10 cellular contexts compared by ENCODE assay signal in genomic region chr1:234915923-234916675, GRCh38.
DNase-seq lines count a peak whose midpoint lies in the region; ATAC-seq and TF ChIP-seq lines count a peak whose summit lies in the region.
"Had no signal": no experiment of that assay in that cellular context is flagged by ENCODE, and none has a peak within 500 bp of the region (broad histone marks: within the 10 kb centered on the region; RNA-seq: fewer than 3 reads in every experiment).

No MANE protein-coding gene starts in this region.

- peak; percentile 85 for DNase-seq in NB4 (ENCODE audit: low read depth)
- no peak for DNase-seq in coronary artery (ENCODE audit: low spot score)
- no peak for DNase-seq in nephron progenitor cell
- DNase-seq in stimulated activated CD4-positive, alpha-beta T cell treated with anti-CD3 and anti-CD28 coated beads, Interleukin-2, amount 100 ng/mL, for 24 hours = no peak
- no peak for DNase-seq in omental fat pad (ENCODE audit: low spot score)
- no peak for DNase-seq in retina
- DNase-seq: NCI-H187 treated with DMSO at 0.1 percent for 48 hours had no signal

- peaks cover 8% of the 10 kb centered on the region for H3K9me3 Mint-ChIP-seq in nephron progenitor cell

- H3K4me1 ChIP-seq in BLaER1 = peaks cover 89% of the 10 kb centered on the region

- ATAC-seq in omental fat pad (ENCODE audit: low FRiP score) (no peak), GM18511 (IDR thresholded peaks at IDR 0.05; ENCODE audit: unreplicated experiment) (no peak)

- H3K4me3 ChIP-seq in BLaER1 = 0 out of 2 replicates have a peak overlapping the region, but pooled peaks have one; percentile 20
- no peak overlapping the region for H3K4me3 ChIP-seq in NB4 (ENCODE audit: low read depth, low read length)
- no peak overlapping the region for H3K4me3 ChIP-seq in coronary artery

- H3K36me3 Mint-ChIP-seq in nephron progenitor cell (ENCODE audit: low read depth) = no peaks in the 10 kb centered on the region

- peak overlapping the region; percentile 75 for H3K9ac ChIP-seq in BLaER1

- H4K20me1 ChIP-seq in BLaER1 = no peaks in the 10 kb centered on the region

- H3K27ac Mint-ChIP-seq in nephron progenitor cell = peak overlapping the region; percentile 47

- H3K4me2 ChIP-seq in BLaER1 = peak overlapping the region; percentile 81

- no peaks in the 10 kb centered on the region for H3K36me3 ChIP-seq in BLaER1

- peaks cover 75% of the 10 kb centered on the region for H3K4me1 Mint-ChIP-seq in nephron progenitor cell

- H3K27ac ChIP-seq in BLaER1 (peak overlapping the region; percentile 92), coronary artery (peak overlapping the region; percentile 89 to 90)

- H3K9me3 ChIP-seq in BLaER1 = peaks cover 13% of the 10 kb centered on the region

- peak overlapping the region; percentile 21 for H3K4me3 Mint-ChIP-seq in nephron progenitor cell
- H3K4me3 Mint-ChIP-seq: activated naive CD8-positive, alpha-beta T cell treated with anti-CD3 and anti-CD28 coated beads, Interleukin-2, amount 10 ng/mL, durations not matched to agents 7 days and 5 days had no signal

- no peak for TF ChIP-seq CTCF in NB4 (IDR thresholded peaks at IDR 0.05; ENCODE audit: low read depth, low read length)
- no peak for TF ChIP-seq CTCF in coronary artery (IDR thresholded peaks at IDR 0.05)
- TF ChIP-seq CTCF in nephron progenitor cell (IDR thresholded peaks at IDR 0.05) = no peak
- no peak for TF ChIP-seq CTCF in omental fat pad (IDR thresholded peaks at IDR 0.05)

- H3K27me3 ChIP-seq in BLaER1 = no peaks in the 10 kb centered on the region

- H3K27me3 Mint-ChIP-seq in nephron progenitor cell (ENCODE audit: low read depth, poor library complexity) = peaks cover 18% of the 10 kb centered on the region
- H3K27me3 Mint-ChIP-seq: activated naive CD8-positive, alpha-beta T cell treated with anti-CD3 and anti-CD28 coated beads, Interleukin-2, amount 10 ng/mL, durations not matched to agents 7 days and 5 days had no signal

- no peak for TF ChIP-seq POLR2A in NB4 (IDR thresholded peaks at IDR 0.05; ENCODE audit: extremely low read depth, insufficient read length)
